In the genomic region with DNA sequence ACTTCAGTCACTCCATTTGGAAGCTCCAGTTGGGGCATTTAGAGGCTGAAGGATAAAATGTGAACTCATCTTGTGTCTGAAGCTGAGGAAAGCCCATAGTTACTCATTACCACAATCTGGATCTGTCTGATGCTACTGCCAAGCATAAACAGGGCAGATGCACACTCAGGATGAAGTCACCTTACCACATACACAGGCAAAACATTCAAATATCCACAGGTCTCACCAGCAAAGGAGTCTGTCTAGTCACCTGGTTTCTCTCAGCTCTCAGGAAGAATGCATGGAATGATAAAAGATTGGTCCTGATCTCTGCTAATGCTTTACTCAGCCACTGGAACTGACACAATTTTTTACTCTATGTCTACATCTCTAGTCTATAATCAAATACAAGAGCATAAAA, we compare ENCODE assay signal across 15 cellular contexts. TPM values are rescaled to one million over a fixed set of nuclear protein-coding genes. Genes with fewer than 3 reads are reported as not detected.
A peak's percentile ranks its signal among the peaks of the same experiment; 100 is the strongest.
DNase-seq lines count a peak whose midpoint lies in the region; ATAC-seq and TF ChIP-seq lines count a peak whose summit lies in the region.
"Had no signal": no experiment of that assay in that cellular context is flagged by ENCODE, and none has a peak within 500 bp of the region (broad histone marks: within the 10 kb centered on the region; RNA-seq: fewer than 3 reads in every experiment).

No MANE protein-coding gene starts in this region.

- no peak overlapping the region for H3K4ac ChIP-seq in mesenchymal stem cell (ENCODE audit: low read depth in 1 of 2, low read length in 2 of 2)

- H4K91ac ChIP-seq in mesenchymal stem cell (ENCODE audit: low read length): no peak overlapping the region

- no peaks in the 10 kb centered on the region for H3K9me3 Mint-ChIP-seq in activated CD8-positive, alpha-beta memory T cell treated with anti-CD3 and anti-CD28 coated beads, Interleukin-2, amount 10 ng/mL, durations not matched to agents 7 days and 5 days (ENCODE audit: low read depth)
- H3K9me3 Mint-ChIP-seq: activated CD4-positive, alpha-beta T cell treated with anti-CD3 and anti-CD28 coated beads, Interleukin-2, amount 10 ng/mL, durations not matched to agents 7 days and 5 days; nephron progenitor cell had no signal

- in situ Hi-C loops in brain microvascular endothelial cell (cut with HindIII; ENCODE audit: low pct_ligation_motif_present, low sequenced_read_pairs): no loop called here

- no peaks in the 10 kb centered on the region for H3K79me1 ChIP-seq in mesenchymal stem cell (replicated peaks; ENCODE audit: low read length, poor library complexity, severe bottlenecking)

- no peak overlapping the region for H3K23ac ChIP-seq in mesenchymal stem cell (ENCODE audit: low read length in 2 of 2)

- H2BK15ac ChIP-seq in mesenchymal stem cell (ENCODE audit: low read depth, poor library complexity, severe bottlenecking): no peak overlapping the region

- H2AFZ ChIP-seq in mesenchymal stem cell (ENCODE audit: low read depth, low read length): no peak overlapping the region

- peak overlapping the region; percentile 11 for H3K27ac ChIP-seq in brain microvascular endothelial cell
- H3K27ac ChIP-seq in mesenchymal stem cell (ENCODE audit: low read length, poor library complexity, severe bottlenecking): peak overlapping the region; percentile 74
- H3K27ac ChIP-seq: HL-60, sigmoid colon, suprapubic skin had no signal

- H3K27me3 ChIP-seq in brain microvascular endothelial cell (replicated peaks): no peaks in the 10 kb centered on the region
- no peaks in the 10 kb centered on the region for H3K27me3 ChIP-seq in mesenchymal stem cell (ENCODE audit: control insufficient read depth in 1 of 2, insufficient read depth in 1 of 2, low read length in 2 of 2)
- H3K27me3 ChIP-seq: sigmoid colon, suprapubic skin had no signal

- H3K14ac ChIP-seq in mesenchymal stem cell (ENCODE audit: low read length in 2 of 2): no peak overlapping the region

- H4K8ac ChIP-seq in mesenchymal stem cell (ENCODE audit: low read length): no peak overlapping the region

- peaks cover 2% of the 10 kb centered on the region for H3K4me1 Mint-ChIP-seq in activated CD8-positive, alpha-beta memory T cell treated with anti-CD3 and anti-CD28 coated beads, Interleukin-2, amount 10 ng/mL, durations not matched to agents 7 days and 5 days
- H3K4me1 Mint-ChIP-seq: activated CD4-positive, alpha-beta T cell treated with anti-CD3 and anti-CD28 coated beads, Interleukin-2, amount 10 ng/mL, durations not matched to agents 7 days and 5 days; nephron progenitor cell had no signal

- no peak overlapping the region for H3K9ac ChIP-seq in mesenchymal stem cell (ENCODE audit: low read length)

- H3K9me3 ChIP-seq in mesenchymal stem cell (ENCODE audit: control insufficient read depth, low read length): no peaks in the 10 kb centered on the region
- H3K9me3 ChIP-seq: sigmoid colon, suprapubic skin had no signal

- no peak for ATAC-seq in HG03378 (IDR thresholded peaks at IDR 0.05; ENCODE audit: unreplicated experiment)
- ATAC-seq in activated CD8-positive, alpha-beta memory T cell treated with anti-CD3 and anti-CD28 coated beads, Interleukin-2, amount 10 ng/mL, durations not matched to agents 7 days and 5 days: no peak

- peaks cover 7% of the 10 kb centered on the region for H3K4me1 ChIP-seq in mesenchymal stem cell (ENCODE audit: control insufficient read depth, insufficient read depth, low read depth, low read length)
- H3K4me1 ChIP-seq: sigmoid colon, suprapubic skin had no signal

- no peak overlapping the region for H2BK5ac ChIP-seq in mesenchymal stem cell (ENCODE audit: low read depth, low read length, poor library complexity, severe bottlenecking)

- no peak overlapping the region for H3K18ac ChIP-seq in mesenchymal stem cell (ENCODE audit: low read depth in 1 of 2, low read length in 2 of 2)

- no peak for TF ChIP-seq CTCF in brain microvascular endothelial cell (IDR thresholded peaks at IDR 0.05; ENCODE audit: low read depth, low read length, missing control alignments)

- H2AK5ac ChIP-seq in mesenchymal stem cell (ENCODE audit: low read length, severe bottlenecking): no peak overlapping the region

- CTCF ChIA-PET in activated CD8-positive, alpha-beta memory T cell treated with anti-CD3 and anti-CD28 coated beads, Interleukin-2, amount 10 ng/mL, durations not matched to agents 7 days and 5 days (lab: Charles Lee): no interaction called here

- H3K4me3 Mint-ChIP-seq in activated CD8-positive, alpha-beta memory T cell treated with anti-CD3 and anti-CD28 coated beads, Interleukin-2, amount 10 ng/mL, durations not matched to agents 7 days and 5 days: no peak overlapping the region
- H3K4me3 Mint-ChIP-seq: activated CD4-positive, alpha-beta T cell treated with anti-CD3 and anti-CD28 coated beads, Interleukin-2, amount 10 ng/mL, durations not matched to agents 7 days and 5 days; nephron progenitor cell had no signal

- peaks cover 2% of the 10 kb centered on the region for H3K36me3 Mint-ChIP-seq in activated CD8-positive, alpha-beta memory T cell treated with anti-CD3 and anti-CD28 coated beads, Interleukin-2, amount 10 ng/mL, durations not matched to agents 7 days and 5 days

- H3K36me3 ChIP-seq in brain microvascular endothelial cell (replicated peaks) (no peaks in the 10 kb centered on the region), mesenchymal stem cell (ENCODE audit: control insufficient read depth in 1 of 2, insufficient read depth in 2 of 2, low read depth in 1 of 2, low read length in 2 of 2) (peaks cover 0 to 20% of the 10 kb centered on the region in 2 experiments)

- no peaks in the 10 kb centered on the region for H3K27me3 Mint-ChIP-seq in activated CD8-positive, alpha-beta memory T cell treated with anti-CD3 and anti-CD28 coated beads, Interleukin-2, amount 10 ng/mL, durations not matched to agents 7 days and 5 days
- H3K27me3 Mint-ChIP-seq: activated CD4-positive, alpha-beta T cell treated with anti-CD3 and anti-CD28 coated beads, Interleukin-2, amount 10 ng/mL, durations not matched to agents 7 days and 5 days had no signal

- no peak overlapping the region for H3K4me2 ChIP-seq in mesenchymal stem cell (ENCODE audit: low read length, poor library complexity, severe bottlenecking)

- H2BK12ac ChIP-seq in mesenchymal stem cell (ENCODE audit: low read length in 2 of 2): no peak overlapping the region

- DNase-seq in AG20443 (ENCODE audit: low spot score) (peak; percentile 62), HT1080 (ENCODE audit: low read depth) (peak; percentile 95), brain microvascular endothelial cell (peak; percentile 86), mesenchymal stem cell (peak; percentile 66), DMS114 treated with DMSO at 0.1 percent for 48 hours (lab: John Stamatoyannopoulos, UW; ENCODE audit: unreplicated experiment) (no peak), NCI-H1105 (lab: John Stamatoyannopoulos, UW) (no peak)
- DNase-seq in activated CD8-positive, alpha-beta memory T cell treated with anti-CD3 and anti-CD28 coated beads, Interleukin-2, amount 10 ng/mL, durations not matched to agents 7 days and 5 days: no peak
- DNase-seq: activated CD4-positive, alpha-beta T cell treated with anti-CD3 and anti-CD28 coated beads, Interleukin-2, amount 10 ng/mL, durations not matched to agents 7 days and 5 days; activated naive CD4-positive, alpha-beta T cell treated with Interleukin-2 at 50 U/mL for 16 hours; NCI-H2171 treated with DMSO at 0.1 percent for 48 hours; nephron progenitor cell; sigmoid colon had no signal

- H2BK120ac ChIP-seq in mesenchymal stem cell (ENCODE audit: low read depth, low read length): no peak overlapping the region

- H3K27ac Mint-ChIP-seq in activated CD8-positive, alpha-beta memory T cell treated with anti-CD3 and anti-CD28 coated beads, Interleukin-2, amount 10 ng/mL, durations not matched to agents 7 days and 5 days: no peak overlapping the region
- H3K27ac Mint-ChIP-seq: activated CD4-positive, alpha-beta T cell treated with anti-CD3 and anti-CD28 coated beads, Interleukin-2, amount 10 ng/mL, durations not matched to agents 7 days and 5 days; nephron progenitor cell had no signal

- no peak overlapping the region for H3K4me3 ChIP-seq in brain microvascular endothelial cell (ENCODE audit: low read depth, low read length)
- no peak overlapping the region for H3K4me3 ChIP-seq in mesenchymal stem cell (ENCODE audit: insufficient read depth in 1 of 2, low read depth in 1 of 2, low read length in 2 of 2)
- H3K4me3 ChIP-seq: sigmoid colon, suprapubic skin had no signal

RNA-seq across cellular contexts. Expression of a gene that starts 13.0 kb away (rescaled TPM):
- total RNA-seq in HT1080 (2014; rRNA removed; shearing (Covaris generic)): not detected in 2 replicates
- polyA plus RNA-seq in HT1080 (2015; cell fraction: cytosol; rRNA removed): 0.15 and 0.33 TPM in 2 replicates
- 0.20 and 0.77 TPM in 2 replicates for polyA plus RNA-seq in HT1080 (2015; cell fraction: nucleus; rRNA removed)
- not detected for polyA plus RNA-seq in mesenchymal stem cell (2013, experiment 1 of 2)
- 0.04 TPM for polyA plus RNA-seq in mesenchymal stem cell (2013, experiment 2 of 2)
- 1 to 10 TPM in 1 of 2 experiments, under 1 TPM in 1; 0.41 to 3.8 TPM for total RNA-seq in activated CD8-positive, alpha-beta memory T cell treated with anti-CD3 and anti-CD28 coated beads, Interleukin-2, amount 10 ng/mL, durations not matched to agents 7 days and 5 days
- total RNA-seq: sigmoid colon had no signal

RNA-seq across cellular contexts. Expression of a gene that starts 28.6 kb away (rescaled TPM):
- 9.8 and 12.2 TPM in 2 replicates for total RNA-seq in HT1080 (2014; rRNA removed; shearing (Covaris generic))
- polyA plus RNA-seq in HT1080 (2015; cell fraction: cytosol; rRNA removed): 17.5 and 17.9 TPM in 2 replicates
- 24.5 and 30.3 TPM in 2 replicates for polyA plus RNA-seq in HT1080 (2015; cell fraction: nucleus; rRNA removed)
- 8.5 TPM for polyA plus RNA-seq in mesenchymal stem cell (2013, experiment 1 of 2)
- polyA plus RNA-seq in mesenchymal stem cell (2013, experiment 2 of 2): 8.6 TPM
- total RNA-seq in activated CD8-positive, alpha-beta memory T cell treated with anti-CD3 and anti-CD28 coated beads, Interleukin-2, amount 10 ng/mL, durations not matched to agents 7 days and 5 days: 10 to 100 TPM; 16.9 to 20.4 TPM

RNA-seq across cellular contexts. Expression of a gene that starts 28.6 kb away (rescaled TPM):
- total RNA-seq in HT1080 (2014; rRNA removed; shearing (Covaris generic)): 38.1 and 47.6 TPM in 2 replicates
- 42.6 and 49.1 TPM in 2 replicates for polyA plus RNA-seq in HT1080 (2015; cell fraction: cytosol; rRNA removed)
- polyA plus RNA-seq in HT1080 (2015; cell fraction: nucleus; rRNA removed): 26.6 and 27.2 TPM in 2 replicates
- polyA plus RNA-seq in mesenchymal stem cell (2013, experiment 1 of 2): 19.9 TPM
- polyA plus RNA-seq in mesenchymal stem cell (2013, experiment 2 of 2): 20.4 TPM
- 10 to 100 TPM; 28.5 to 34.1 TPM for total RNA-seq in activated CD8-positive, alpha-beta memory T cell treated with anti-CD3 and anti-CD28 coated beads, Interleukin-2, amount 10 ng/mL, durations not matched to agents 7 days and 5 days

Comparison
In these comparisons a context has a peak if more than half of its experiments do, and no peak if none do; other contexts are left out.
1. DNase-seq: peak in AG20443 (single experiment), HT1080 (single experiment), brain microvascular endothelial cell (single experiment) and mesenchymal stem cell (single experiment); none in DMS114 treated with DMSO at 0.1 percent for 48 hours (single experiment), activated CD8-positive, alpha-beta memory T cell treated with anti-CD3 and anti-CD28 coated beads, Interleukin-2, amount 10 ng/mL, durations not matched to agents 7 days and 5 days (single experiment) and NCI-H1105 (single experiment).